In the genomic region with DNA sequence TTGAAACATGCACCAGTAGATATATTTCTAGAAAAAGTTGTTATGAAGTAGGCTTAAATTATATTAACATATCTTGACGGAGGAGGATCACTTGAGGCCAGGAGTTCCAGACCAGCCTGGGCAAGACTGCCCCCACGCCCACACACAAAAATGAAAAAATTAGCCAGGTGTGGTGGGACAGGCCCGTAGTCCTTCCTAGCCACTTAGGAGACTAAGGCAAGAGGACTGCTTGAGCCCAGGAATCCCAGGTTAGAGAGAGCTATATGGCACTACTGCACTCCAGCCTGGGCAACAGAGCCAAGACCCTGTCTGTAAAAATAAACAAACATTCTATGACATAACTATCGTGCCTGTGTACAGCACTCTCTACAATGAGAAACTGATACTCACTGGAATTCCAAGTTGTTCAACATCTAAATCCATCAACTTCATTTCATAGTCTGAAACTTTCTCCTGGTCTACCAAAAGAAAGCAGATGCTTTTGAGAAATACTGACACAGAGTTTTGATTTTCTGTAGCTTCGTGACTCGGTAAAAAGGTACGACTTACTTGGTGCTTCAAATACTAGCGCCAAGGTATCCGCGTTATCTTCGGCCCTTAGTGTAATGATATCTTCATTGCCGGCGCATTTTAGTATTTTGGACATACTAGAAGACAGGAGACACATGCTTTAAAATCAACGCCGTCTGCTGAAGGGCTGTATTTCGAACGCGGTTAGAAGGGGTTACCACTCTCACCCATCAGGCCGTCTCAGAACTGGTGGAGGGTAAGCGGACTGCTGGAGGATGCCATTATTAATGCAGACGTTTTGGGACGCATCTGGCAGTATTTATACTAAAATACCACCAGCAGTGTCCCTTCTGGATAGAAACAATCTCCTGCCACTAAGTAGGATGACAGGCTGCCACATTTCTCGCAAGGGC, we compare ENCODE assay signal across 7 cellular contexts. TPM values are rescaled to one million over a fixed set of nuclear protein-coding genes. Genes with fewer than 3 reads are reported as not detected.
DNase-seq lines count a peak whose midpoint lies in the region; ATAC-seq and TF ChIP-seq lines count a peak whose summit lies in the region.

No MANE protein-coding gene starts in this region.

- no peak for TF ChIP-seq POLR2A in gastroesophageal sphincter (IDR thresholded peaks at IDR 0.05)

- H3K4me3 ChIP-seq in HFF-Myc (replicated peaks; ENCODE audit: low read depth, low read length) = peak overlapping the region; percentile 83
- H3K4me3 ChIP-seq in gastroesophageal sphincter = peak overlapping the region; percentile 41 to 78

- no peaks in the 10 kb centered on the region for H3K27me3 Mint-ChIP-seq in T-helper 17 cell

- no peaks in the 10 kb centered on the region for H3K9me3 ChIP-seq in T-helper 17 cell (ENCODE audit: control insufficient read depth, low read length, poor library complexity, severe bottlenecking)
- H3K9me3 ChIP-seq in gastroesophageal sphincter = no peaks in the 10 kb centered on the region

- H3K4me1 Mint-ChIP-seq in T-helper 17 cell = peaks cover 11% of the 10 kb centered on the region

- H3K27me3 ChIP-seq in gastroesophageal sphincter = no peaks in the 10 kb centered on the region

- H3K27ac ChIP-seq in gastroesophageal sphincter = peak overlapping the region in 3 of 4 donors; percentile 93 to 96 (median 93)

- peaks cover 0 to 27% (median 13%) of the 10 kb centered on the region in 3 donors for H3K4me1 ChIP-seq in gastroesophageal sphincter

- WGBS in gastroesophageal sphincter (ENCODE audit: low coverage in 1 of 2), 2 donors = 7 to 9% methylated on average over 10 to 17 of the region's 23 CpGs

- TF ChIP-seq CTCF in HFF-Myc (IDR thresholded peaks at IDR 0.05; ENCODE audit: low read depth, low read length, missing control alignments) (no peak), gastroesophageal sphincter (IDR thresholded peaks at IDR 0.05) (no peak)

- no peaks in the 10 kb centered on the region for H3K36me3 Mint-ChIP-seq in T-helper 17 cell (ENCODE audit: low read depth)

- no peak for DNase-seq in HFF-Myc (ENCODE audit: extremely low read depth, low read depth)
- no peak for DNase-seq in T-helper 17 cell
- DNase-seq in stimulated activated CD8-positive, alpha-beta memory T cell treated with anti-CD3 and anti-CD28 coated beads, Interleukin-4, amount 100 ng/mL, for 48 hours = peak; percentile 37
- DNase-seq in NCI-H2107 (lab: John Stamatoyannopoulos, UW) = no peak
- no peak for DNase-seq in activated CD4-positive, alpha-beta T cell treated with anti-CD3 and anti-CD28 coated beads, Interleukin-2, amount 50 U/mL, for 48 hours

- H3K4me3 Mint-ChIP-seq in T-helper 17 cell = peak overlapping the region; percentile 92

- H3K36me3 ChIP-seq in gastroesophageal sphincter = peaks cover 0 to 22% of the 10 kb centered on the region in 2 donors

- no peak for TF ChIP-seq EP300 in gastroesophageal sphincter (IDR thresholded peaks at IDR 0.05)

- H3K27ac Mint-ChIP-seq in T-helper 17 cell = peak overlapping the region; percentile 89

- ATAC-seq in T-helper 17 cell (no peak), gastroesophageal sphincter (no peak), HG03565 (IDR thresholded peaks at IDR 0.05; ENCODE audit: unreplicated experiment) (no peak)

RNA-seq across cellular contexts. Expression of a gene that starts 1.3 kb away (rescaled TPM):
- total RNA-seq in T-helper 17 cell = 10 to 100 TPM; 29.3 to 35.4 TPM
- total RNA-seq in gastroesophageal sphincter = 10 to 100 TPM; 21.9 to 52.8 (median 39.2) TPM

RNA-seq across cellular contexts. Expression of a gene that starts 5.6 kb away (rescaled TPM):
- total RNA-seq in T-helper 17 cell (10 to 100 TPM; 49.9 to 50.5 TPM), gastroesophageal sphincter (100 to 1,000 TPM in 2 of 4 donors, 10 to 100 TPM in 2; 72.6 to 108 (median 97.8) TPM)

RNA-seq across cellular contexts. Expression of a gene that starts 8.3 kb away (rescaled TPM):
- total RNA-seq in T-helper 17 cell (10 to 100 TPM; 75.3 to 86.9 TPM), gastroesophageal sphincter (100 to 1,000 TPM in 1 of 4 donors, 10 to 100 TPM in 3; 59.8 to 102 (median 73.9) TPM)
